In genomic region chr1:179366093-179366800, GRCh38 we compare ENCODE assay signal across 1 cellular context.
A peak's percentile ranks its signal among the peaks of the same experiment; 100 is the strongest.
TF ChIP-seq lines count a peak whose summit lies in the region.

No MANE protein-coding gene starts in this region.

TF ChIP-seq in K562, 482 proteins besides CTCF, POLR2A, EP300 and RAD21 (continued from another document):
- TF ChIP-seq, protein P1, sequence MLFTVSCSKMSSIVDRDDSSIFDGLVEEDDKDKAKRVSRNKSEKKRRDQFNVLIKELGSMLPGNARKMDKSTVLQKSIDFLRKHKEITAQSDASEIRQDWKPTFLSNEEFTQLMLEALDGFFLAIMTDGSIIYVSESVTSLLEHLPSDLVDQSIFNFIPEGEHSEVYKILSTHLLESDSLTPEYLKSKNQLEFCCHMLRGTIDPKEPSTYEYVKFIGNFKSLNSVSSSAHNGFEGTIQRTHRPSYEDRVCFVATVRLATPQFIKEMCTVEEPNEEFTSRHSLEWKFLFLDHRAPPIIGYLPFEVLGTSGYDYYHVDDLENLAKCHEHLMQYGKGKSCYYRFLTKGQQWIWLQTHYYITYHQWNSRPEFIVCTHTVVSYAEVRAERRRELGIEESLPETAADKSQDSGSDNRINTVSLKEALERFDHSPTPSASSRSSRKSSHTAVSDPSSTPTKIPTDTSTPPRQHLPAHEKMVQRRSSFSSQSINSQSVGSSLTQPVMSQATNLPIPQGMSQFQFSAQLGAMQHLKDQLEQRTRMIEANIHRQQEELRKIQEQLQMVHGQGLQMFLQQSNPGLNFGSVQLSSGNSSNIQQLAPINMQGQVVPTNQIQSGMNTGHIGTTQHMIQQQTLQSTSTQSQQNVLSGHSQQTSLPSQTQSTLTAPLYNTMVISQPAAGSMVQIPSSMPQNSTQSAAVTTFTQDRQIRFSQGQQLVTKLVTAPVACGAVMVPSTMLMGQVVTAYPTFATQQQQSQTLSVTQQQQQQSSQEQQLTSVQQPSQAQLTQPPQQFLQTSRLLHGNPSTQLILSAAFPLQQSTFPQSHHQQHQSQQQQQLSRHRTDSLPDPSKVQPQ (CRISPR knock-in tag; IDR thresholded peaks at IDR 0.05; ENCODE audit: borderline replicate concordance) = no peak
- peak; percentile 1 for TF ChIP-seq PHF20 (IDR thresholded peaks at IDR 0.05; ENCODE audit: partially characterized antibody)
- TF ChIP-seq, protein P2, sequence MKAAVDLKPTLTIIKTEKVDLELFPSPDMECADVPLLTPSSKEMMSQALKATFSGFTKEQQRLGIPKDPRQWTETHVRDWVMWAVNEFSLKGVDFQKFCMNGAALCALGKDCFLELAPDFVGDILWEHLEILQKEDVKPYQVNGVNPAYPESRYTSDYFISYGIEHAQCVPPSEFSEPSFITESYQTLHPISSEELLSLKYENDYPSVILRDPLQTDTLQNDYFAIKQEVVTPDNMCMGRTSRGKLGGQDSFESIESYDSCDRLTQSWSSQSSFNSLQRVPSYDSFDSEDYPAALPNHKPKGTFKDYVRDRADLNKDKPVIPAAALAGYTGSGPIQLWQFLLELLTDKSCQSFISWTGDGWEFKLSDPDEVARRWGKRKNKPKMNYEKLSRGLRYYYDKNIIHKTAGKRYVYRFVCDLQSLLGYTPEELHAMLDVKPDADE (conservative IDR thresholded peaks at IDR 0.05; ENCODE audit: control insufficient read depth, low read depth, low read length) = 0 out of 2 replicates have a peak, but pooled peaks have one; percentile 2
- TF ChIP-seq ZBTB1 (CRISPR knock-in tag; IDR thresholded peaks at IDR 0.05; ENCODE audit: borderline replicate concordance, low read depth) = peak; percentile 45; the same call in 1 of the 2 replicates
- no peak for TF ChIP-seq XRCC4 (IDR thresholded peaks at IDR 0.05; ENCODE audit: extremely low read depth, insufficient read depth, insufficient read length)
- TF ChIP-seq RBBP5 (IDR thresholded peaks at IDR 0.05; ENCODE audit: borderline replicate concordance, insufficient read depth, low read length, poor library complexity, severe bottlenecking) = peak; percentile 18
- TF ChIP-seq ELF1 (tag; IDR thresholded peaks at IDR 0.05) = peak; percentile 25; the same call in 1 of the 2 replicates
- peak; percentile 13; the same call in 1 of the 2 replicates for TF ChIP-seq XRCC5 (IDR thresholded peaks at IDR 0.05; ENCODE audit: low read depth, low read length)
- TF ChIP-seq POU5F1 (IDR thresholded peaks at IDR 0.05; ENCODE audit: borderline replicate concordance, low read depth, low read length, partially characterized antibody) = no peak
- TF ChIP-seq, protein P3, sequence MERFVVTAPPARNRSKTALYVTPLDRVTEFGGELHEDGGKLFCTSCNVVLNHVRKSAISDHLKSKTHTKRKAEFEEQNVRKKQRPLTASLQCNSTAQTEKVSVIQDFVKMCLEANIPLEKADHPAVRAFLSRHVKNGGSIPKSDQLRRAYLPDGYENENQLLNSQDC (CRISPR knock-in tag; IDR thresholded peaks at IDR 0.05) = no peak
